ENCODE assay signal across 27 cellular contexts in the genomic region with DNA sequence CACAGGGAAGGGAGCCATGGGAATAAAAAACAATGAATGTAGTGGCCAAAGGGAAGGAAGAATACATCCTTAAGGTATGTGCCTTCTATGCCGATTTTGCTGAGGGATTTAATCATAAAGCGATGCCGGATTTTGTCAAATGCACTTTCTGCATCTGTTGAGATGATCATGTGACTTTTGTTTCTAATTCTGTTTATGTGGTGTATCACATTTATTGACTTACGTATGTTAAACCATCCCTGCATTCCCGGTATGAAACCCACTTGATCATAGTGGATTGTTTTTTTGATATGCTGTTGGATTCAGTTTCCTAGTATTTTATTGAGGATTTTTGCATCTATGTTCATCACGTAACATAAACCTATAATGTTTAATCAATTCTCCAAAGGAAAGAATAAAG.
"Had no signal": no experiment of that assay in that cellular context is flagged by ENCODE, and none has a peak within 500 bp of the region (broad histone marks: within the 10 kb centered on the region; RNA-seq: fewer than 3 reads in every experiment).

No MANE protein-coding gene starts in this region.

- H3K36me3 ChIP-seq: stomach, suprapubic skin, thoracic aorta, thyroid gland, tibial artery, tibial nerve, transverse colon, upper lobe of left lung, upper lobe of right lung, uterus, vagina had no signal

- FAIRE-seq: urothelium cell line had no signal

- DNase-seq: stimulated activated CD4-positive, alpha-beta T cell treated with anti-CD3 and anti-CD28 coated beads, Interleukin-2, amount 100 ng/mL, for 48 hours; stimulated activated CD4-positive, alpha-beta T cell treated with anti-CD3 and anti-CD28 coated beads, Interleukin-4, amount 100 ng/mL, for 1 hour; stimulated activated CD4-positive, alpha-beta T cell treated with anti-CD3 and anti-CD28 coated beads, Interleukin-4, amount 100 ng/mL, for 24 hours; stimulated activated CD4-positive, alpha-beta T cell treated with anti-CD3 and anti-CD28 coated beads, Interleukin-4, amount 100 ng/mL, for 4 hours; stimulated activated CD8-positive, alpha-beta memory T cell treated with anti-CD3 and anti-CD28 coated beads, Interleukin-4, amount 100 ng/mL, for 48 hours; stimulated activated naive B cell treated with anti-CD40 and anti-IgM and Interleukin-4, amounts not matched to agents 10 μg/mL and 1 μg/mL and 100 μg/mL, for 72 hours; stimulated activated naive CD4-positive, alpha-beta T cell; stimulated activated naive CD4-positive, alpha-beta T cell treated with Interleukin-2 at 50 U/mL for 16 hours; stimulated activated naive CD8-positive, alpha-beta T cell treated with anti-CD3 and anti-CD28 coated beads, Interleukin-15, amount 100 ng/mL, for 72 hours; stimulated activated naive CD8-positive, alpha-beta T cell treated with anti-CD3 and anti-CD28 coated beads, Interleukin-15, Interleukin-2, amounts not matched to agents 100 U/mL and 50 U/mL, for 24 hours; stomach; substantia nigra; testis; thyroid gland; tibial artery; transverse colon; trophoblast cell; upper lobe of left lung; upper lobe of right lung; uterus had no signal

- H3K4me1 ChIP-seq: stomach, suprapubic skin, testis, thyroid gland, tibial artery, tibial nerve, transverse colon, upper lobe of left lung, upper lobe of right lung, uterus, vagina had no signal

- H3K9me3 ChIP-seq: suprapubic skin, testis, thoracic aorta, thyroid gland, tibial nerve, transverse colon, upper lobe of left lung, upper lobe of right lung, uterus, vagina had no signal

- H3K27ac ChIP-seq: stomach, suprapubic skin, testis, thoracic aorta, thyroid gland, tibial artery, tibial nerve, transverse colon, upper lobe of left lung, upper lobe of right lung, uterus, vagina had no signal

- H3K4me3 ChIP-seq: stomach, suprapubic skin, testis, thoracic aorta, thyroid gland, tibial artery, tibial nerve, transverse colon, upper lobe of left lung, upper lobe of right lung, uterus, vagina had no signal

- H3K27me3 ChIP-seq: suprapubic skin, testis, thyroid gland, tibial artery, transverse colon, upper lobe of left lung, upper lobe of right lung, vagina had no signal

- ATAC-seq: stimulated activated effector memory CD8-positive, alpha-beta T cell treated with anti-CD3 and anti-CD28 coated beads, Interleukin-12 subunit alpha, Interleukin-12 subunit beta, amount 100 ng/mL, for 72 hours; stimulated activated memory B cell treated with anti-CD40 and anti-IgM and Interleukin-4, amounts not matched to agents 10 μg/mL and 1 μg/mL and 100 μg/mL, for 72 hours; stimulated activated naive B cell treated with anti-CD40 and anti-IgM and Interleukin-4, amounts not matched to agents 10 μg/mL and 1 μg/mL and 100 μg/mL, for 72 hours; stimulated activated naive CD8-positive, alpha-beta T cell treated with anti-CD3 and anti-CD28 coated beads, Interleukin-15, amount 100 ng/mL, for 72 hours; stimulated activated naive CD8-positive, alpha-beta T cell treated with anti-CD3 and anti-CD28 coated beads, Interleukin-15, Interleukin-2, amounts not matched to agents 100 U/mL and 50 U/mL, for 24 hours; upper lobe of right lung had no signal
